ENCODE assay signal across 32 cellular contexts in the genomic region with DNA sequence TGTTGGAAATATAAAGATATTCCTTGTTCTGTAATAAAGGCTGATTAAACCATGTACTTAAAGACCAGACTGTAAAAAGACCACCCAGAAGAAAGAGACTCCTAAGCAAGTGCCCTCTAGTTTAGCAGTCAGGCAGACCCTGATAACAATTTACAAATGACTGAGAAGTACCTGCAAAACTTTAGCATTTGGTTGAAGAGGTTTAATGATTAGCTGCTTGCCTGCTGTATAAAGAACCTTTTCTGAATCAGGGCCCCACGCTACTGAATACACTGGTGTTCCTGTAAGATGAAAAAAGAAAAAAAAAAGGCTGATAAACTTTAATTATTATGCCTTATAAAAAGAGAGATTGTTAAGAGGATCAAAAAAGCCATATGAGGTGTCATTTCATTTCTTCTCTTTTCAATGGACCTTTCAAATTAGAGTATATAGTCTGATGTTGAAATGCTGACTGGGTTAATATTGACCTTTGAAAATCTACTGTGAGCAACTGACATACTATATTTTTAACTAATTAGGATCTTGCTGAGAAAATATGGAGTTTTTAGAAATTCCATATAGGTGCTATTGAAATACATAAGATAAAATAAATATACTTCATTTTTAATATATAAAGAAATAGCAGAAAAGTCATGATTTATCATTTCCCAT.
"Had no signal": no experiment of that assay in that cellular context is flagged by ENCODE, and none has a peak within 500 bp of the region (broad histone marks: within the 10 kb centered on the region; RNA-seq: fewer than 3 reads in every experiment).

No MANE protein-coding gene starts in this region.

- H3K27me3 Mint-ChIP-seq: activated CD4-positive, alpha-beta memory T cell treated with anti-CD3 and anti-CD28 coated beads for 36 hours; activated CD4-positive, alpha-beta T cell treated with anti-CD3 and anti-CD28 coated beads for 36 hours; activated CD4-positive, alpha-beta T cell treated with anti-CD3 and anti-CD28 coated beads, Interleukin-2, amount 10 ng/mL, durations not matched to agents 24 days and 14 days; activated naive CD4-positive, alpha-beta T cell treated with anti-CD3 and anti-CD28 coated beads, Interleukin-2, amount 10 ng/mL, durations not matched to agents 7 days and 5 days; activated naive CD8-positive, alpha-beta T cell treated with anti-CD3 and anti-CD28 coated beads, Interleukin-2, amount 10 ng/mL, durations not matched to agents 7 days and 5 days; activated T-cell treated with anti-CD3 and anti-CD28 coated beads, Interleukin-2, amount 50 U/mL, for 24 hours; brain; central memory CD8-positive, alpha-beta T cell; dendritic cell treated with granulocyte-macrophage colony-stimulating factor and Interleukin-4, amounts not matched to agents 40 ng/mL and 50 ng/mL, for 4 days; effector memory CD8-positive, alpha-beta T cell; T-helper 17 cell had no signal

- H3K4me3 ChIP-seq: ascending aorta, coronary artery, dorsolateral prefrontal cortex, esophagus muscularis mucosa, gastrocnemius medialis, heart left ventricle had no signal

- DNase-seq: activated CD4-positive, alpha-beta memory T cell treated with anti-CD3 and anti-CD28 coated beads for 36 hours; activated CD4-positive, alpha-beta T cell treated with anti-CD3 and anti-CD28 coated beads for 36 hours; activated CD4-positive, alpha-beta T cell treated with anti-CD3 and anti-CD28 coated beads, Interleukin-2, amount 10 ng/mL, durations not matched to agents 24 days and 14 days; activated CD4-positive, CD25-positive, alpha-beta regulatory T cell; activated CD4-positive, CD25-positive, alpha-beta regulatory T cell treated with anti-CD3 and anti-CD28 coated beads, Interleukin-2, amount 50 U/mL, for 72 hours; activated CD8-positive, alpha-beta memory T cell treated with anti-CD3 and anti-CD28 coated beads, Interleukin-2, amount 50 U/mL, for 48 hours; activated CD8-positive, alpha-beta T cell treated with anti-CD3 and anti-CD28 coated beads, Interleukin-2, amount 10 ng/mL, durations not matched to agents 7 days and 5 days; activated gamma-delta T cell; activated naive CD4-positive, alpha-beta T cell; activated naive CD4-positive, alpha-beta T cell treated with anti-CD3 and anti-CD28 coated beads, Interleukin-2, amount 10 ng/mL, durations not matched to agents 7 days and 5 days; activated naive CD8-positive, alpha-beta T cell treated with anti-CD3 and anti-CD28 coated beads, Interleukin-2, amount 10 ng/mL, durations not matched to agents 7 days and 5 days; activated T-cell treated with anti-CD3 and anti-CD28 coated beads for 4 hours; activated T-cell treated with anti-CD3 and anti-CD28 coated beads, Interleukin-2, amount 50 U/mL, for 24 hours; activated T-cell treated with anti-CD3 and anti-CD28 coated beads, Interleukin-2, amount 50 U/mL, for 72 hours; dorsolateral prefrontal cortex; effector memory CD8-positive, alpha-beta T cell; erythroblast; gastrocnemius medialis; glutamatergic neuron; heart left ventricle; T-helper 17 cell; T1000 had no signal

- H3K9me3 Mint-ChIP-seq: activated CD4-positive, alpha-beta memory T cell treated with anti-CD3 and anti-CD28 coated beads for 36 hours; activated naive CD4-positive, alpha-beta T cell treated with anti-CD3 and anti-CD28 coated beads, Interleukin-2, amount 10 ng/mL, durations not matched to agents 7 days and 5 days; activated naive CD4-positive, alpha-beta T cell treated with anti-CD3 and anti-CD28 coated beads, Interleukin-2, amount 50 U/mL, for 72 hours; activated naive CD8-positive, alpha-beta T cell treated with anti-CD3 and anti-CD28 coated beads, Interleukin-2, amount 10 ng/mL, durations not matched to agents 7 days and 5 days; activated T-cell treated with anti-CD3 and anti-CD28 coated beads, Interleukin-2, amount 50 U/mL, for 24 hours; activated T-cell treated with anti-CD3 and anti-CD28 coated beads, Interleukin-2, amount 50 U/mL, for 72 hours; central memory CD8-positive, alpha-beta T cell; dendritic cell treated with granulocyte-macrophage colony-stimulating factor and Interleukin-4, amounts not matched to agents 40 ng/mL and 50 ng/mL, for 4 days; effector memory CD8-positive, alpha-beta T cell; T-helper 2 cell treated with Interferon-gamma antibody and Interleukin-4, amounts not matched to agents 5 μg/mL and 100 μg/mL, for 36 hours had no signal

- H3K4me1 Mint-ChIP-seq: brain had no signal

- H3K27ac Mint-ChIP-seq: activated CD4-positive, alpha-beta memory T cell treated with anti-CD3 and anti-CD28 coated beads for 36 hours; activated CD4-positive, alpha-beta T cell treated with anti-CD3 and anti-CD28 coated beads for 36 hours; activated CD4-positive, alpha-beta T cell treated with anti-CD3 and anti-CD28 coated beads, Interleukin-2, amount 10 ng/mL, durations not matched to agents 24 days and 14 days; activated CD8-positive, alpha-beta T cell treated with anti-CD3 and anti-CD28 coated beads, Interleukin-2, amount 10 ng/mL, durations not matched to agents 7 days and 5 days; activated naive CD4-positive, alpha-beta T cell treated with anti-CD3 and anti-CD28 coated beads, Interleukin-2, amount 10 ng/mL, durations not matched to agents 7 days and 5 days; activated naive CD4-positive, alpha-beta T cell treated with anti-CD3 and anti-CD28 coated beads, Interleukin-2, amount 50 U/mL, for 72 hours; activated T-cell treated with anti-CD3 and anti-CD28 coated beads, Interleukin-2, amount 50 U/mL, for 24 hours; activated T-cell treated with anti-CD3 and anti-CD28 coated beads, Interleukin-2, amount 50 U/mL, for 72 hours; brain; dendritic cell treated with granulocyte-macrophage colony-stimulating factor and Interleukin-4, amounts not matched to agents 40 ng/mL and 50 ng/mL, for 4 days; effector memory CD8-positive, alpha-beta T cell; T-helper 17 cell; T-helper 2 cell treated with Interferon-gamma antibody and Interleukin-4, amounts not matched to agents 5 μg/mL and 100 μg/mL, for 36 hours had no signal

- H3K36me3 ChIP-seq: gastrocnemius medialis had no signal

- H3K9me3 ChIP-seq: ascending aorta, esophagus muscularis mucosa, gastrocnemius medialis, heart left ventricle had no signal

- H3K27ac ChIP-seq: ascending aorta, coronary artery, dorsolateral prefrontal cortex, esophagus muscularis mucosa, foreskin keratinocyte, gastrocnemius medialis, heart left ventricle had no signal

- H3K4me3 Mint-ChIP-seq: activated CD4-positive, alpha-beta memory T cell treated with anti-CD3 and anti-CD28 coated beads for 36 hours; activated CD4-positive, alpha-beta T cell treated with anti-CD3 and anti-CD28 coated beads for 36 hours; activated CD4-positive, alpha-beta T cell treated with anti-CD3 and anti-CD28 coated beads, Interleukin-2, amount 10 ng/mL, durations not matched to agents 24 days and 14 days; activated CD8-positive, alpha-beta T cell treated with anti-CD3 and anti-CD28 coated beads, Interleukin-2, amount 10 ng/mL, durations not matched to agents 7 days and 5 days; activated naive CD4-positive, alpha-beta T cell treated with anti-CD3 and anti-CD28 coated beads, Interleukin-2, amount 10 ng/mL, durations not matched to agents 7 days and 5 days; activated naive CD8-positive, alpha-beta T cell treated with anti-CD3 and anti-CD28 coated beads, Interleukin-2, amount 10 ng/mL, durations not matched to agents 7 days and 5 days; activated T-cell treated with anti-CD3 and anti-CD28 coated beads, Interleukin-2, amount 50 U/mL, for 24 hours; activated T-cell treated with anti-CD3 and anti-CD28 coated beads, Interleukin-2, amount 50 U/mL, for 72 hours; brain; central memory CD8-positive, alpha-beta T cell; dendritic cell treated with granulocyte-macrophage colony-stimulating factor and Interleukin-4, amounts not matched to agents 40 ng/mL and 50 ng/mL, for 4 days; effector memory CD8-positive, alpha-beta T cell; T-helper 17 cell; T-helper 2 cell treated with Interferon-gamma antibody and Interleukin-4, amounts not matched to agents 5 μg/mL and 100 μg/mL, for 36 hours had no signal

- ATAC-seq: activated CD4-positive, alpha-beta T cell treated with anti-CD3 and anti-CD28 coated beads for 36 hours; activated CD8-positive, alpha-beta T cell treated with anti-CD3 and anti-CD28 coated beads, Interleukin-2, amount 10 ng/mL, durations not matched to agents 7 days and 5 days; activated naive CD4-positive, alpha-beta T cell treated with anti-CD3 and anti-CD28 coated beads, Interleukin-2, amount 50 U/mL, for 72 hours; activated T-cell treated with anti-CD3 and anti-CD28 coated beads, Interleukin-2, amount 50 U/mL, for 72 hours; effector memory CD8-positive, alpha-beta T cell; foreskin keratinocyte; gastrocnemius medialis; heart left ventricle; T-helper 17 cell had no signal

- FAIRE-seq: bronchial epithelial cell had no signal

- H3K4me1 ChIP-seq: ascending aorta, esophagus muscularis mucosa, foreskin keratinocyte, gastrocnemius medialis, heart left ventricle had no signal
